ENCODE assay signal across 1 cellular context in genomic region chr12:70660620-70661219, GRCh38.
TF ChIP-seq lines count a peak whose summit lies in the region.

No MANE protein-coding gene starts in this region.

TF ChIP-seq in K562, 482 proteins besides CTCF, POLR2A, EP300 and RAD21 (continued from another document and continues in another):
- TF ChIP-seq ZBTB40 (IDR thresholded peaks at IDR 0.05) (peak; percentile 52; the same call in 1 of the 2 replicates), ZBTB40 (CRISPR knock-in tag; IDR thresholded peaks at IDR 0.05) (no peak), BRD4 (IDR thresholded peaks at IDR 0.05) (0 out of 2 replicates have a peak, but pooled peaks have one; percentile 45), SAFB (IDR thresholded peaks at IDR 0.05; ENCODE audit: borderline replicate concordance, low read depth, low read length) (no peak), ZNF551 (CRISPR knock-in tag; IDR thresholded peaks at IDR 0.05) (no peak), BRD9 (IDR thresholded peaks at IDR 0.05; ENCODE audit: low read depth, partially characterized antibody) (peak; percentile 78), HOXB6 (CRISPR knock-in tag; IDR thresholded peaks at IDR 0.05; ENCODE audit: borderline replicate concordance) (no peak), SMAD2 (IDR thresholded peaks at IDR 0.05; ENCODE audit: low read depth, low read length) (no peak), EP400 (IDR thresholded peaks at IDR 0.05) (peak; percentile 69), ZBTB34 (CRISPR knock-in tag; IDR thresholded peaks at IDR 0.05) (no peak), TSC22D4 (tag; IDR thresholded peaks at IDR 0.05) (no peak), ZC3H11A (IDR thresholded peaks at IDR 0.05; ENCODE audit: low read depth, low read length) (no peak), ADNP (tag; IDR thresholded peaks at IDR 0.05) (no peak), MEIS2 (IDR thresholded peaks at IDR 0.05; ENCODE audit: partially characterized antibody) (no peak), PRMT5 (CRISPR knock-in tag; IDR thresholded peaks at IDR 0.05) (no peak), YBX1 (IDR thresholded peaks at IDR 0.05) (no peak), ZNF696 (CRISPR knock-in tag; conservative IDR thresholded peaks at IDR 0.05) (no peak), STAT5B (CRISPR knock-in tag; IDR thresholded peaks at IDR 0.05) (no peak), ETV6 (IDR thresholded peaks at IDR 0.05; ENCODE audit: borderline replicate concordance in 1 of 2, low read depth in 2 of 2, low read length in 1 of 2) (no peak), ETV6 (CRISPR knock-in tag; IDR thresholded peaks at IDR 0.05; ENCODE audit: borderline replicate concordance) (no peak), MYBL2 (IDR thresholded peaks at IDR 0.05; ENCODE audit: low read depth) (no peak), MYBL2 (CRISPR knock-in tag; IDR thresholded peaks at IDR 0.05; ENCODE audit: borderline replicate concordance) (no peak), ELF1 (tag; IDR thresholded peaks at IDR 0.05) (no peak), PBX2 (CRISPR knock-in tag; IDR thresholded peaks at IDR 0.05; ENCODE audit: low read depth) (no peak), PBX2 (tag; conservative IDR thresholded peaks at IDR 0.05; ENCODE audit: low read depth) (no peak), KHSRP (IDR thresholded peaks at IDR 0.05) (no peak), NFIX (CRISPR knock-in tag; IDR thresholded peaks at IDR 0.05; ENCODE audit: low read depth) (no peak), USF2 (CRISPR knock-in tag; IDR thresholded peaks at IDR 0.05) (peak; percentile 29; the same call in 1 of the 2 replicates), ESRRB (CRISPR knock-in tag; IDR thresholded peaks at IDR 0.05; ENCODE audit: borderline replicate concordance) (no peak), HLTF (IDR thresholded peaks at IDR 0.05) (no peak), RAD51 (IDR thresholded peaks at IDR 0.05; ENCODE audit: borderline replicate concordance, low read depth) (peak; percentile 47; the same call in 1 of the 2 replicates)
- TF ChIP-seq, protein P1, sequence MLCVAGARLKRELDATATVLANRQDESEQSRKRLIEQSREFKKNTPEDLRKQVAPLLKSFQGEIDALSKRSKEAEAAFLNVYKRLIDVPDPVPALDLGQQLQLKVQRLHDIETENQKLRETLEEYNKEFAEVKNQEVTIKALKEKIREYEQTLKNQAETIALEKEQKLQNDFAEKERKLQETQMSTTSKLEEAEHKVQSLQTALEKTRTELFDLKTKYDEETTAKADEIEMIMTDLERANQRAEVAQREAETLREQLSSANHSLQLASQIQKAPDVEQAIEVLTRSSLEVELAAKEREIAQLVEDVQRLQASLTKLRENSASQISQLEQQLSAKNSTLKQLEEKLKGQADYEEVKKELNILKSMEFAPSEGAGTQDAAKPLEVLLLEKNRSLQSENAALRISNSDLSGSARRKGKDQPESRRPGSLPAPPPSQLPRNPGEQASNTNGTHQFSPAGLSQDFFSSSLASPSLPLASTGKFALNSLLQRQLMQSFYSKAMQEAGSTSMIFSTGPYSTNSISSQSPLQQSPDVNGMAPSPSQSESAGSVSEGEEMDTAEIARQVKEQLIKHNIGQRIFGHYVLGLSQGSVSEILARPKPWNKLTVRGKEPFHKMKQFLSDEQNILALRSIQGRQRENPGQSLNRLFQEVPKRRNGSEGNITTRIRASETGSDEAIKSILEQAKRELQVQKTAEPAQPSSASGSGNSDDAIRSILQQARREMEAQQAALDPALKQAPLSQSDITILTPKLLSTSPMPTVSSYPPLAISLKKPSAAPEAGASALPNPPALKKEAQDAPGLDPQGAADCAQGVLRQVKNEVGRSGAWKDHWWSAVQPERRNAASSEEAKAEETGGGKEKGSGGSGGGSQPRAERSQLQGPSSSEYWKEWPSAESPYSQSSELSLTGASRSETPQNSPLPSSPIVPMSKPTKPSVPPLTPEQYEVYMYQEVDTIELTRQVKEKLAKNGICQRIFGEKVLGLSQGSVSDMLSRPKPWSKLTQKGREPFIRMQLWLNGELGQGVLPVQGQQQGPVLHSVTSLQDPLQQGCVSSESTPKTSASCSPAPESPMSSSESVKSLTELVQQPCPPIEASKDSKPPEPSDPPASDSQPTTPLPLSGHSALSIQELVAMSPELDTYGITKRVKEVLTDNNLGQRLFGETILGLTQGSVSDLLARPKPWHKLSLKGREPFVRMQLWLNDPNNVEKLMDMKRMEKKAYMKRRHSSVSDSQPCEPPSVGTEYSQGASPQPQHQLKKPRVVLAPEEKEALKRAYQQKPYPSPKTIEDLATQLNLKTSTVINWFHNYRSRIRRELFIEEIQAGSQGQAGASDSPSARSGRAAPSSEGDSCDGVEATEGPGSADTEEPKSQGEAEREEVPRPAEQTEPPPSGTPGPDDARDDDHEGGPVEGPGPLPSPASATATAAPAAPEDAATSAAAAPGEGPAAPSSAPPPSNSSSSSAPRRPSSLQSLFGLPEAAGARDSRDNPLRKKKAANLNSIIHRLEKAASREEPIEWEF (CRISPR knock-in tag; IDR thresholded peaks at IDR 0.05) = 0 out of 2 replicates have a peak, but pooled peaks have one; percentile 55
- TF ChIP-seq, protein P2, sequence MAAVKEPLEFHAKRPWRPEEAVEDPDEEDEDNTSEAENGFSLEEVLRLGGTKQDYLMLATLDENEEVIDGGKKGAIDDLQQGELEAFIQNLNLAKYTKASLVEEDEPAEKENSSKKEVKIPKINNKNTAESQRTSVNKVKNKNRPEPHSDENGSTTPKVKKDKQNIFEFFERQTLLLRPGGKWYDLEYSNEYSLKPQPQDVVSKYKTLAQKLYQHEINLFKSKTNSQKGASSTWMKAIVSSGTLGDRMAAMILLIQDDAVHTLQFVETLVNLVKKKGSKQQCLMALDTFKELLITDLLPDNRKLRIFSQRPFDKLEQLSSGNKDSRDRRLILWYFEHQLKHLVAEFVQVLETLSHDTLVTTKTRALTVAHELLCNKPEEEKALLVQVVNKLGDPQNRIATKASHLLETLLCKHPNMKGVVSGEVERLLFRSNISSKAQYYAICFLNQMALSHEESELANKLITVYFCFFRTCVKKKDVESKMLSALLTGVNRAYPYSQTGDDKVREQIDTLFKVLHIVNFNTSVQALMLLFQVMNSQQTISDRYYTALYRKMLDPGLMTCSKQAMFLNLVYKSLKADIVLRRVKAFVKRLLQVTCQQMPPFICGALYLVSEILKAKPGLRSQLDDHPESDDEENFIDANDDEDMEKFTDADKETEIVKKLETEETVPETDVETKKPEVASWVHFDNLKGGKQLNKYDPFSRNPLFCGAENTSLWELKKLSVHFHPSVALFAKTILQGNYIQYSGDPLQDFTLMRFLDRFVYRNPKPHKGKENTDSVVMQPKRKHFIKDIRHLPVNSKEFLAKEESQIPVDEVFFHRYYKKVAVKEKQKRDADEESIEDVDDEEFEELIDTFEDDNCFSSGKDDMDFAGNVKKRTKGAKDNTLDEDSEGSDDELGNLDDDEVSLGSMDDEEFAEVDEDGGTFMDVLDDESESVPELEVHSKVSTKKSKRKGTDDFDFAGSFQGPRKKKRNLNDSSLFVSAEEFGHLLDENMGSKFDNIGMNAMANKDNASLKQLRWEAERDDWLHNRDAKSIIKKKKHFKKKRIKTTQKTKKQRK (IDR thresholded peaks at IDR 0.05; ENCODE audit: borderline replicate concordance, low read depth, low read length) = no peak
- TF ChIP-seq, protein P3, sequence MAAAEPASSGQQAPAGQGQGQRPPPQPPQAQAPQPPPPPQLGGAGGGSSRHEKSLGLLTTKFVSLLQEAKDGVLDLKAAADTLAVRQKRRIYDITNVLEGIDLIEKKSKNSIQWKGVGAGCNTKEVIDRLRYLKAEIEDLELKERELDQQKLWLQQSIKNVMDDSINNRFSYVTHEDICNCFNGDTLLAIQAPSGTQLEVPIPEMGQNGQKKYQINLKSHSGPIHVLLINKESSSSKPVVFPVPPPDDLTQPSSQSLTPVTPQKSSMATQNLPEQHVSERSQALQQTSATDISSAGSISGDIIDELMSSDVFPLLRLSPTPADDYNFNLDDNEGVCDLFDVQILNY (CRISPR knock-in tag; IDR thresholded peaks at IDR 0.05) = no peak
